In genomic region chrX:101595739-101596419, GRCh38 we compare ENCODE assay signal across 8 cellular contexts. TPM values are rescaled to one million over a fixed set of nuclear protein-coding genes. Genes with fewer than 3 reads are reported as not detected.
DNase-seq lines count a peak whose midpoint lies in the region; ATAC-seq and TF ChIP-seq lines count a peak whose summit lies in the region.

No MANE protein-coding gene starts in this region.

- no peak overlapping the region for H3K27ac ChIP-seq in cardiac muscle cell

- DNase-seq in NCI-H2196 (lab: John Stamatoyannopoulos, UW; ENCODE audit: unreplicated experiment) (peak; percentile 23), NCI-H2196 treated with DMSO at 0.1 percent for 48 hours (lab: John Stamatoyannopoulos, UW; ENCODE audit: unreplicated experiment) (no peak), NCI-H524 treated with DMSO at 0.1 percent for 48 hours (lab: John Stamatoyannopoulos, UW) (peak; percentile 67), cardiac muscle cell (ENCODE audit: low read depth in 1 of 2, low spot score in 1 of 2) (peak; percentile 65 to 82), renal cortical epithelial cell (ENCODE audit: low read depth) (peak; percentile 76)

- peak; percentile 99 for ATAC-seq in GM19438 (IDR thresholded peaks at IDR 0.05; ENCODE audit: low read depth, unreplicated experiment)
- ATAC-seq in HG03342 (IDR thresholded peaks at IDR 0.05; ENCODE audit: unreplicated experiment) = peak; percentile 98
- ATAC-seq in activated T-helper 17 cell treated with anti-CD3 and anti-CD28 coated beads, Interleukin-2, amount 50 U/mL, for 72 hours (replicated peaks) = peak; percentile 77

- H3K4me3 Mint-ChIP-seq in activated T-helper 17 cell treated with anti-CD3 and anti-CD28 coated beads, Interleukin-2, amount 50 U/mL, for 72 hours = no peak overlapping the region

- no peak overlapping the region for H3K4me3 ChIP-seq in cardiac muscle cell

- no peaks in the 10 kb centered on the region for H3K9me3 Mint-ChIP-seq in activated T-helper 17 cell treated with anti-CD3 and anti-CD28 coated beads, Interleukin-2, amount 50 U/mL, for 72 hours

- H3K27ac Mint-ChIP-seq in activated T-helper 17 cell treated with anti-CD3 and anti-CD28 coated beads, Interleukin-2, amount 50 U/mL, for 72 hours = no peak overlapping the region

- H3K27me3 Mint-ChIP-seq in activated T-helper 17 cell treated with anti-CD3 and anti-CD28 coated beads, Interleukin-2, amount 50 U/mL, for 72 hours = peaks cover 9% of the 10 kb centered on the region

- H3K9me3 ChIP-seq in cardiac muscle cell (ENCODE audit: low read depth) = no peaks in the 10 kb centered on the region

- H3K4me1 ChIP-seq in cardiac muscle cell (ENCODE audit: low read depth) = no peaks in the 10 kb centered on the region

- no peaks in the 10 kb centered on the region for H3K36me3 ChIP-seq in cardiac muscle cell

- H3K36me3 Mint-ChIP-seq in activated T-helper 17 cell treated with anti-CD3 and anti-CD28 coated beads, Interleukin-2, amount 50 U/mL, for 72 hours (ENCODE audit: low read depth) = no peaks in the 10 kb centered on the region

- no peaks in the 10 kb centered on the region for H3K27me3 ChIP-seq in cardiac muscle cell

- peak; percentile 50 for TF ChIP-seq CTCF in cardiac muscle cell (IDR thresholded peaks at IDR 0.05; ENCODE audit: low read depth, low read length)

- H3K4me1 Mint-ChIP-seq in activated T-helper 17 cell treated with anti-CD3 and anti-CD28 coated beads, Interleukin-2, amount 50 U/mL, for 72 hours = no peaks in the 10 kb centered on the region

RNA-seq across cellular contexts. Expression of gene ARMCX6, which starts 21.9 kb away (rescaled TPM):
- total RNA-seq in activated T-helper 17 cell treated with anti-CD3 and anti-CD28 coated beads, Interleukin-2, amount 50 U/mL, for 72 hours = 10 to 100 TPM; 38.4 to 40.5 TPM
- total RNA-seq in cardiac muscle cell = 73.1 and 75.1 TPM in 2 replicates
- polyA plus RNA-seq in cardiac muscle cell = 104 and 112 TPM in 2 replicates
- total RNA-seq in renal cortical epithelial cell = 23.9 and 28.7 TPM in 2 replicates

RNA-seq across cellular contexts. Expression of gene ARMCX3, which starts 27.1 kb away (rescaled TPM):
- 10 to 100 TPM; 25.7 to 51.5 TPM for total RNA-seq in activated T-helper 17 cell treated with anti-CD3 and anti-CD28 coated beads, Interleukin-2, amount 50 U/mL, for 72 hours
- 68.4 and 90.2 TPM in 2 replicates for total RNA-seq in cardiac muscle cell
- 120 and 132 TPM in 2 replicates for polyA plus RNA-seq in cardiac muscle cell
- total RNA-seq in renal cortical epithelial cell = 66.5 and 93.5 TPM in 2 replicates

RNA-seq across cellular contexts. Expression of gene ARMCX1, which starts 45.5 kb away (rescaled TPM):
- under 1 TPM; 0.64 to 0.95 TPM for total RNA-seq in activated T-helper 17 cell treated with anti-CD3 and anti-CD28 coated beads, Interleukin-2, amount 50 U/mL, for 72 hours
- total RNA-seq in cardiac muscle cell (33.8 and 40.8 TPM in 2 replicates), renal cortical epithelial cell (28.1 and 29.2 TPM in 2 replicates)
- polyA plus RNA-seq in cardiac muscle cell = 32.2 and 45.3 TPM in 2 replicates

Comparison
In these comparisons a context has a peak if more than half of its experiments do, and no peak if none do; other contexts are left out.
1. RNA of gene ARMCX1, which starts 45.5 kb away (total RNA-seq): 33.8 to 40.8 TPM in cardiac muscle cell and 28.1 to 29.2 TPM in renal cortical epithelial cell; 0.64 to 0.95 TPM in activated T-helper 17 cell treated with anti-CD3 and anti-CD28 coated beads, Interleukin-2, amount 50 U/mL, for 72 hours; every median in the first group is over 10 times any median in the second.
2. Peak in every context shown above with its lines, with median percentiles within 50 percentile points of each other: ATAC-seq.